9 cellular contexts compared by ENCODE assay signal in the genomic region with DNA sequence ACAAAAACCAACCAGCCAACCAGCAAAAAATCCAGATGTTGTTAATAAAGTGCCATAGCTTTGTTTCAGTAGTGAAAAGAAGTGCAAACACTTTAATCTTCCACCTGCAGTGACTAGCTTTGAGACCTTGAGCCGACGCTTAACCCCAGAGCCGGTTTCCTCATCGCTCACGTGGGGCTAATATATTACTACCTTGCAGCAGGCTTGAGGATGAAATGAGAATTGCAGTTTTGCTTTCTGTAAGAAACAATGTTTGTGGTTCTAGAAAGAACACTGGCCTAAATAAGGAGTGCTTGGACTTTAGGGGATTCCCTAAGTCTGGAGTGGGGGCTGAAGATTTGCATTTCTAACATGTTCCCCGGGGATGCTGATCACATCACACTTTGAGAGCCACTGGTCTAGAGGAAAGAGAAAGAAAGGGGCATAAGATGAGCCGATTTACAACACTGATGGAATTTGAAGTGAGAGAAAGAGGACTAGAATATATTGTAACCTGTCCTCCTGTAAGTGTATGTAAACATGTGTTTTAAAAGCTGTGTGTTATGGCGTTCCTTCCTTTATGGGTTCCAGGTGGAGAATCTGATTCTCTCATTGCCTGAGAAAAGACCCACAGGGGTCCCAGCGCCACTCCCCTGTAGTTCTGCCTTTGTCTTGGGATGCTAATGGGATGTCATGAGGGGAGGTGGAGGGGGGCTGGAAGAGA. TPM values are rescaled to one million over a fixed set of nuclear protein-coding genes. Genes with fewer than 3 reads are reported as not detected.
DNase-seq lines count a peak whose midpoint lies in the region; ATAC-seq and FAIRE-seq lines count a peak whose summit lies in the region.
"Had no signal": no experiment of that assay in that cellular context is flagged by ENCODE, and none has a peak within 500 bp of the region (broad histone marks: within the 10 kb centered on the region; RNA-seq: fewer than 3 reads in every experiment).

No MANE protein-coding gene starts in this region.

- peak overlapping the region; percentile 84 for H3K4me3 Mint-ChIP-seq in T-helper 17 cell

- no peaks in the 10 kb centered on the region for H3K36me3 ChIP-seq in subcutaneous abdominal adipose tissue (ENCODE audit: control insufficient read depth in 5 of 5, insufficient read depth in 5 of 5, low read length in 5 of 5)

- peak overlapping the region; percentile 79 to 89 (median 82) for H3K4me3 ChIP-seq in subcutaneous abdominal adipose tissue (ENCODE audit: low read depth in 1 of 5, low read length in 5 of 5)

- H3K36me3 Mint-ChIP-seq in T-helper 17 cell (ENCODE audit: low read depth): peaks cover 3% of the 10 kb centered on the region

- peak; percentile 84 for FAIRE-seq in G401.6 (lab: Jason Lieb, UNC)
- FAIRE-seq: colon had no signal

- peaks cover 80% of the 10 kb centered on the region for H3K27me3 Mint-ChIP-seq in T-helper 17 cell

- H3K9ac ChIP-seq in subcutaneous abdominal adipose tissue (ENCODE audit: low read length in 5 of 5): peak overlapping the region; percentile 5 to 89 (median 81)

- no peak overlapping the region for H3K27ac Mint-ChIP-seq in T-helper 17 cell

- H3K27me3 ChIP-seq in subcutaneous abdominal adipose tissue (ENCODE audit: control insufficient read depth in 5 of 5, insufficient read depth in 4 of 5, low read length in 5 of 5): no peaks in the 10 kb centered on the region

- H3K27ac ChIP-seq in subcutaneous abdominal adipose tissue (ENCODE audit: low read depth, low read length): peak overlapping the region; percentile 96

- ATAC-seq in GM21381 (IDR thresholded peaks at IDR 0.05; ENCODE audit: unreplicated experiment) (peak; percentile 86), HG03575 (IDR thresholded peaks at IDR 0.05; ENCODE audit: extremely low read depth, insufficient number of reproducible peaks, low FRiP score, unreplicated experiment) (peak; percentile 97), T-helper 17 cell (peak; percentile 91)

- H3K9me3 ChIP-seq in T-helper 17 cell (ENCODE audit: control insufficient read depth, low read length, poor library complexity, severe bottlenecking) (no peaks in the 10 kb centered on the region), subcutaneous abdominal adipose tissue (ENCODE audit: control insufficient read depth in 5 of 5, low read length in 5 of 5) (no peaks in the 10 kb centered on the region)

- H3K4me1 ChIP-seq in subcutaneous abdominal adipose tissue (ENCODE audit: control insufficient read depth in 5 of 5, insufficient read depth in 5 of 5, low read length in 5 of 5): peaks cover 0 to 53% (median 27%) of the 10 kb centered on the region in 5 donors

- H3K4me1 Mint-ChIP-seq in T-helper 17 cell: peaks cover 14% of the 10 kb centered on the region

- DNase-seq in T-helper 17 cell: no peak
- peak; percentile 80 for DNase-seq in dermis blood vessel endothelial cell
- peak; percentile 45 to 75 for DNase-seq in lung microvascular endothelial cell (ENCODE audit: low read depth in 2 of 2)
- no peak for DNase-seq in cortex of kidney (lab: John Stamatoyannopoulos, UW)

RNA-seq across cellular contexts. Expression of gene FGF2, which starts 1.4 kb away (rescaled TPM):
- under 1 TPM in 1 of 2 donors, not detected in 1; 0.31 TPM for total RNA-seq in T-helper 17 cell
- total RNA-seq in dermis blood vessel endothelial cell: 31.8 and 41.6 TPM in 2 replicates
- total RNA-seq in lung microvascular endothelial cell: 6.0 and 7.6 TPM in 2 replicates

Comparison
In these comparisons a context has a peak if more than half of its experiments do, and no peak if none do; other contexts are left out.
1. DNase-seq: peak in dermis blood vessel endothelial cell (single experiment) and lung microvascular endothelial cell (2 of 2); none in T-helper 17 cell (0 of 3) and cortex of kidney (single experiment).
2. Peak in every context shown above with its lines, with median percentiles within 50 percentile points of each other: ATAC-seq.